Comparison of ENCODE assay signal across 8 cellular contexts in the genomic region with DNA sequence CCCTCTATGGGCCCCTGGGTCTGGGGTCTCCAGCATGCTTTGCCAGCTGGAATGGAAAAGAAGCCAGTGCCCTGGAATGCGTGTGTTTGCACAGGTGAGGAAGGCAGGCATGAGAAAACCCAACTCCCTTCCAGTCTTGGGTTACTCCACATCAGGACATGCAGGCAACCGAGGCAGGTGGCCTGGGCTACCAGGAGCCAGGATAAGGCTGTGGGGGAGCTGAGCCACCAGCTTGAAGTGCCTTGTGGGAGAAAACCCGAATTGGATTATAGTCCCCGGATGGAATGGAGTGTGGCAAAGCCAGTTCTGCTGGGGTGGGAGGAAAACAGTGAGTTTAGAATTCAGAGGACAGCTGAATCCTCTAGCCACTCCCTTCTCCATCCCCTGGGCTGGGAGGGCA. TPM values are rescaled to one million over a fixed set of nuclear protein-coding genes. Genes with fewer than 3 reads are reported as not detected.
DNase-seq lines count a peak whose midpoint lies in the region; ATAC-seq and TF ChIP-seq lines count a peak whose summit lies in the region.

No MANE protein-coding gene starts in this region.

- DNase-seq in Caki2 (ENCODE audit: low read depth) (peak; percentile 68), HPDE6-E6E7 (ENCODE audit: extremely low spot score) (peak; percentile 75), NCI-H526 (lab: John Stamatoyannopoulos, UW) (peak; percentile 94 to 98), T47D (ENCODE audit: low read depth in 1 of 2, low spot score in 1 of 2) (peak; percentile 96 to 99), mesothelial cell of epicardium (ENCODE audit: low spot score in 2 of 2, unreplicated experiment in 2 of 2) (peak in 1 of 2 experiments; percentile 78)

- peak overlapping the region; percentile 59 for H3K27ac Mint-ChIP-seq in mesothelial cell of epicardium

- ATAC-seq in HG03025 (IDR thresholded peaks at IDR 0.05; ENCODE audit: low FRiP score, unreplicated experiment) (no peak), HG02840 (IDR thresholded peaks at IDR 0.05; ENCODE audit: low FRiP score, unreplicated experiment) (no peak), GM18873 (IDR thresholded peaks at IDR 0.05; ENCODE audit: low FRiP score, unreplicated experiment) (no peak)

- H3K4me1 Mint-ChIP-seq in mesothelial cell of epicardium: peaks cover 39% of the 10 kb centered on the region

- in situ Hi-C loops in Caki2 (cut with HindIII; ENCODE audit: low pct_unique_long_range_greater_than_20kb, low sequenced_read_pairs) (no loop called here), T47D (cut with HindIII; ENCODE audit: low pct_unique_long_range_greater_than_20kb, low sequenced_read_pairs) (no loop called here)

- no peak overlapping the region for H3K4me3 Mint-ChIP-seq in mesothelial cell of epicardium

- H3K36me3 Mint-ChIP-seq in mesothelial cell of epicardium: no peaks in the 10 kb centered on the region

- TF ChIP-seq CTCF in mesothelial cell of epicardium (IDR thresholded peaks at IDR 0.05; ENCODE audit: unreplicated experiment): no peak

- no peaks in the 10 kb centered on the region for H3K9me3 Mint-ChIP-seq in mesothelial cell of epicardium

- H3K27me3 Mint-ChIP-seq in mesothelial cell of epicardium (ENCODE audit: low read depth): peaks cover 6% of the 10 kb centered on the region

RNA-seq across cellular contexts. Expression of a gene that starts 7.2 kb away (rescaled TPM):
- 2.3 and 5.5 TPM in 2 replicates for total RNA-seq in Caki2 (2014; rRNA removed; shearing (Covaris generic); ENCODE audit: low replicate concordance)
- total RNA-seq in mesothelial cell of epicardium: 19.4 to 21.4 TPM (median 20.8 TPM) in 3 replicates
